27 cellular contexts compared by ENCODE assay signal in the genomic region with DNA sequence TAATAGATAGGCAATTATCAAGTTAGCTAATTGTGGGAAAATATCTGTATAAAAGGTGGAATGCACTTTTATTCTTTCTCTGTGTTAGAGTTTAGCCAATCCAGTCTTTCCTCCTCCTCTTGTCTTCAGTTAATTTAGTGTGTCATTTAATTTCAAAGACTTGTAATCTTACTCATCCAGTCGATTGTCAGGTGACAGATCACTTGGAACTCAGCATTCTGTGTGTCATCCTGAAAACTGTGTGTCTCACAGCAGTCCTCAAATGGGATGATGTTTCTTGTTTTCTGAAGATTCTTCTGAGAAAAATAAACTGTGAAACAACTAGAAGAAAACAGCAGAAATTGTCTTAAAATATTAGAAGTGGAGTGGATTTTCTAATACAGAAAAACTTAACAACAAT. TPM values are rescaled to one million over a fixed set of nuclear protein-coding genes. Genes with fewer than 3 reads are reported as not detected.
"Had no signal": no experiment of that assay in that cellular context is flagged by ENCODE, and none has a peak within 500 bp of the region (broad histone marks: within the 10 kb centered on the region; RNA-seq: fewer than 3 reads in every experiment).

No MANE protein-coding gene starts in this region.

- H3K79me2 ChIP-seq: hepatocyte, parathyroid adenoma had no signal

- H3K9ac ChIP-seq: parathyroid adenoma had no signal

- H3K27me3 ChIP-seq: right lobe of liver, upper lobe of left lung, uterus had no signal

- H3K9me3 ChIP-seq: esophagus muscularis mucosa, psoas muscle, right lobe of liver, tibial artery, upper lobe of left lung, uterus had no signal

- H3K27ac ChIP-seq: epithelial cell of prostate, esophagus muscularis mucosa, foreskin keratinocyte, hepatocyte, parathyroid adenoma, psoas muscle, right lobe of liver, tibial artery, upper lobe of left lung, uterus had no signal

- H2AFZ ChIP-seq: hepatocyte, parathyroid adenoma had no signal

- FAIRE-seq: endometrium, kidney had no signal

- H3K4me2 ChIP-seq: hepatocyte had no signal

- H3K4me1 ChIP-seq: esophagus muscularis mucosa, foreskin keratinocyte, parathyroid adenoma, psoas muscle, right lobe of liver, tibial artery, upper lobe of left lung, uterus had no signal

- ATAC-seq: foreskin keratinocyte; left colon; left ventricle myocardium superior; naive thymus-derived CD4-positive, alpha-beta T cell; psoas muscle; right lobe of liver; stimulated activated memory B cell treated with anti-CD40 and anti-IgM and Interleukin-4, amounts not matched to agents 10 μg/mL and 1 μg/mL and 100 μg/mL, for 72 hours had no signal

- DNase-seq: effector memory CD4-positive, alpha-beta T cell; foreskin keratinocyte; head of caudate nucleus; kidney; left colon; left ventricle myocardium superior; naive thymus-derived CD4-positive, alpha-beta T cell; nephron progenitor cell; psoas muscle; retina; right lobe of liver; stimulated activated CD4-positive, alpha-beta T cell treated with anti-CD3 and anti-CD28 coated beads, Interleukin-4, amount 100 ng/mL, for 1 hour; stimulated activated CD8-positive, alpha-beta memory T cell treated with anti-CD3 and anti-CD28 coated beads, Interleukin-4, amount 100 ng/mL, for 48 hours; tibial artery; uterus had no signal

- H3K4me3 ChIP-seq: esophagus muscularis mucosa, hepatocyte, psoas muscle, right lobe of liver, tibial artery, upper lobe of left lung, uterus had no signal

- H3K36me3 ChIP-seq: esophagus muscularis mucosa, right lobe of liver, tibial artery, upper lobe of left lung, uterus had no signal

RNA-seq across cellular contexts. Expression of gene KRTAP4-1, which starts 0.3 kb away (rescaled TPM):
- total RNA-seq: esophagus muscularis mucosa; foreskin keratinocyte; hepatocyte; kidney; left ventricle myocardium superior; lung microvascular endothelial cell; mesenteric fat pad; mononuclear cell; naive thymus-derived CD4-positive, alpha-beta T cell; omental fat pad; psoas muscle; right lobe of liver; temporal lobe; upper lobe of left lung; uterus had no signal
- polyA plus RNA-seq: foreskin keratinocyte; hepatocyte; naive thymus-derived CD4-positive, alpha-beta T cell; psoas muscle had no signal

RNA-seq across cellular contexts. Expression of gene KRTAP9-1, which starts 4.7 kb away (rescaled TPM):
- total RNA-seq: esophagus muscularis mucosa; foreskin keratinocyte; hepatocyte; kidney; left colon; left ventricle myocardium superior; lung microvascular endothelial cell; mesenteric fat pad; mononuclear cell; naive thymus-derived CD4-positive, alpha-beta T cell; omental fat pad; psoas muscle; right lobe of liver; temporal lobe; upper lobe of left lung; uterus had no signal
- polyA plus RNA-seq: foreskin keratinocyte; hepatocyte; naive thymus-derived CD4-positive, alpha-beta T cell; psoas muscle had no signal

RNA-seq across cellular contexts. Expression of gene KRTAP4-2, which starts 7.0 kb away (rescaled TPM):
- total RNA-seq: esophagus muscularis mucosa; foreskin keratinocyte; hepatocyte; kidney; left colon; left ventricle myocardium superior; lung microvascular endothelial cell; mesenteric fat pad; mononuclear cell; naive thymus-derived CD4-positive, alpha-beta T cell; omental fat pad; psoas muscle; right lobe of liver; temporal lobe; upper lobe of left lung; uterus had no signal
- polyA plus RNA-seq: foreskin keratinocyte; hepatocyte; naive thymus-derived CD4-positive, alpha-beta T cell; psoas muscle had no signal

RNA-seq across cellular contexts. Expression of gene KRTAP4-3, which starts 17.0 kb away (rescaled TPM):
- total RNA-seq: esophagus muscularis mucosa; foreskin keratinocyte; hepatocyte; kidney; left colon; left ventricle myocardium superior; lung microvascular endothelial cell; mesenteric fat pad; mononuclear cell; naive thymus-derived CD4-positive, alpha-beta T cell; omental fat pad; psoas muscle; right lobe of liver; temporal lobe; upper lobe of left lung; uterus had no signal
- polyA plus RNA-seq: foreskin keratinocyte; hepatocyte; naive thymus-derived CD4-positive, alpha-beta T cell; psoas muscle had no signal

RNA-seq across cellular contexts. Expression of gene KRTAP4-4, which starts 24.5 kb away (rescaled TPM):
- total RNA-seq: esophagus muscularis mucosa; foreskin keratinocyte; hepatocyte; kidney; left colon; left ventricle myocardium superior; lung microvascular endothelial cell; mesenteric fat pad; mononuclear cell; naive thymus-derived CD4-positive, alpha-beta T cell; omental fat pad; psoas muscle; right lobe of liver; temporal lobe; upper lobe of left lung; uterus had no signal
- polyA plus RNA-seq: foreskin keratinocyte; hepatocyte; naive thymus-derived CD4-positive, alpha-beta T cell; psoas muscle had no signal
